1 cellular context compared by ENCODE assay signal in the genomic region with DNA sequence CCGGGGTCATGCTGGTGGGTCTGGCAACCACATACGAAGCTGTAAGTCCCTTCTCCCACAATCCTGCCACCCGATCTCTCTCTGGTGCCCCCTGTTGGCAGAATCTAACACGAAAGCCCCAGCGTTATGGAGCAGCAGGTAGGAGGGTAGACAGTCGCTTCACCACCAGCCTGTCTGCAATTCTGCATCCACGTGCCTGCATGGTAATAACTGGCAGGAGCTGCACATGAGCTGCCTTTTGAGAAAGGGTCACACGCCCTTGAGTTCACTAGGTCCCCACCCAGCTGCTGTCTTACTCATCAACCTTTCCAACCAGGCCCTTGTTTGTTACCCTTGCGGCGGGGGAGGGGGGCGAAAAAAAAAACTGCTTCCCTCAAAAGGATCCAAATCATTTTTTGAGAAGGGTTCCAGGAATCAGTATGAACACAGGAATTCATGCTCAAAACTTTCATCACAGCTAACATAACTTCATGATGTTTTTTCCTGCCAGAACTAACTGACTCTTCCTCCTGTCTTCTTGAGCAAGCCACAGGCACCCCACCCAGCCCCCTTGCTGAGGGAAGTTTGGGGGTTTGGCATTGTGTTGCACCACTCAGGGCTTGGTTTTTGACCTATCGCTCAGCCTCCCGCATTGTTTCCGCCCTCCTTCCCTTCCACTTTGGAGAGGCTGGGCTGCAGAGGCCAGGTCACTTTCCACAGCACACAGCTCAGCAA.
A peak's percentile ranks its signal among the peaks of the same experiment; 100 is the strongest.
TF ChIP-seq lines count a peak whose summit lies in the region.

No MANE protein-coding gene starts in this region.

TF ChIP-seq in H1, 55 proteins besides CTCF, POLR2A, EP300 and RAD21:
- TF ChIP-seq KDM1A (IDR thresholded peaks at IDR 0.05; ENCODE audit: borderline replicate concordance, low read length) = 0 out of 2 replicates have a peak, but pooled peaks have one; percentile 12
- no peak for TF ChIP-seq SP2 (IDR thresholded peaks at IDR 0.05; ENCODE audit: low read length)
- no peak for TF ChIP-seq CHD1 (IDR thresholded peaks at IDR 0.05; ENCODE audit: low read depth, low read length)
- TF ChIP-seq CREB1 (IDR thresholded peaks at IDR 0.05) = 0 out of 2 replicates have a peak, but pooled peaks have one; percentile 15
- 0 out of 2 replicates have a peak, but pooled peaks have one; percentile 20 for TF ChIP-seq SP1 (IDR thresholded peaks at IDR 0.05; ENCODE audit: low read depth, low read length)
- TF ChIP-seq, protein P1, sequence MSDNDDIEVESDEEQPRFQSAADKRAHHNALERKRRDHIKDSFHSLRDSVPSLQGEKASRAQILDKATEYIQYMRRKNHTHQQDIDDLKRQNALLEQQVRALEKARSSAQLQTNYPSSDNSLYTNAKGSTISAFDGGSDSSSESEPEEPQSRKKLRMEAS (IDR thresholded peaks at IDR 0.05) = peak; percentile 38; the same call in 1 of the 2 replicates
